11 cellular contexts compared by ENCODE assay signal in genomic region chr1:2135425-2135824, GRCh38. TPM values are rescaled to one million over a fixed set of nuclear protein-coding genes. Genes with fewer than 3 reads are reported as not detected.
DNase-seq lines count a peak whose midpoint lies in the region; ATAC-seq and TF ChIP-seq lines count a peak whose summit lies in the region.
"Had no signal": no experiment of that assay in that cellular context is flagged by ENCODE, and none has a peak within 500 bp of the region (broad histone marks: within the 10 kb centered on the region; RNA-seq: fewer than 3 reads in every experiment).

No MANE protein-coding gene starts in this region.

- TF ChIP-seq CTCF in BE2C (IDR thresholded peaks at IDR 0.05; ENCODE audit: low read depth, low read length) (no peak), RWPE2 (IDR thresholded peaks at IDR 0.05; ENCODE audit: poor library complexity, severe bottlenecking) (no peak)

- H3K4me3 ChIP-seq in BE2C (ENCODE audit: low read depth, low read length), result no peak overlapping the region
- no peak overlapping the region for H3K4me3 ChIP-seq in RWPE2 (ENCODE audit: severe bottlenecking)
- H3K4me3 ChIP-seq: skin epidermis had no signal

- no peaks in the 10 kb centered on the region for H3K9me3 Mint-ChIP-seq in T-helper 2 cell treated with Interferon-gamma antibody and Interleukin-4, amounts not matched to agents 5 μg/mL and 100 μg/mL, for 36 hours
- H3K9me3 Mint-ChIP-seq: central memory CD8-positive, alpha-beta T cell had no signal

- H3K27ac Mint-ChIP-seq in T-helper 2 cell treated with Interferon-gamma antibody and Interleukin-4, amounts not matched to agents 5 μg/mL and 100 μg/mL, for 36 hours, result no peak overlapping the region

- peak overlapping the region; percentile 78 for H3K27ac ChIP-seq in RWPE2 (ENCODE audit: poor library complexity, severe bottlenecking)

- H3K4me3 Mint-ChIP-seq in T-helper 2 cell treated with Interferon-gamma antibody and Interleukin-4, amounts not matched to agents 5 μg/mL and 100 μg/mL, for 36 hours, result no peak overlapping the region
- H3K4me3 Mint-ChIP-seq: central memory CD8-positive, alpha-beta T cell had no signal

- H3K36me3 Mint-ChIP-seq in T-helper 2 cell treated with Interferon-gamma antibody and Interleukin-4, amounts not matched to agents 5 μg/mL and 100 μg/mL, for 36 hours (ENCODE audit: low read depth), result no peaks in the 10 kb centered on the region

- no peaks in the 10 kb centered on the region for H3K9me3 ChIP-seq in BE2C
- no peaks in the 10 kb centered on the region for H3K9me3 ChIP-seq in RWPE2 (ENCODE audit: severe bottlenecking)

- no peaks in the 10 kb centered on the region for H3K36me3 ChIP-seq in BE2C
- H3K36me3 ChIP-seq in RWPE2 (ENCODE audit: low read depth), result no peaks in the 10 kb centered on the region

- peak; percentile 58 for ATAC-seq in RWPE2 (ENCODE audit: low read depth)
- ATAC-seq: Panc1 had no signal

- peaks cover 6% of the 10 kb centered on the region for H3K4me1 Mint-ChIP-seq in T-helper 2 cell treated with Interferon-gamma antibody and Interleukin-4, amounts not matched to agents 5 μg/mL and 100 μg/mL, for 36 hours (ENCODE audit: low read depth)

- H3K27me3 ChIP-seq in BE2C, result no peaks in the 10 kb centered on the region
- no peaks in the 10 kb centered on the region for H3K27me3 ChIP-seq in RWPE2 (ENCODE audit: insufficient read depth, poor library complexity, severe bottlenecking)

- DNase-seq in BE2C (peak; percentile 77), RWPE2 (ENCODE audit: low spot score) (peak; percentile 79), fibroblast of the conjunctiva (ENCODE audit: low read depth) (peak; percentile 47), non-pigmented ciliary epithelial cell (ENCODE audit: low read depth) (peak; percentile 50), NCI-H1092 (lab: John Stamatoyannopoulos, UW) (no peak), HuH-7.5 (ENCODE audit: low spot score) (no peak), NCI-H2029 treated with DMSO at 0.1 percent for 48 hours (lab: John Stamatoyannopoulos, UW) (no peak)
- no peak for DNase-seq in T-helper 2 cell treated with Interferon-gamma antibody and Interleukin-4, amounts not matched to agents 5 μg/mL and 100 μg/mL, for 36 hours (ENCODE audit: low spot score)

- H3K27me3 Mint-ChIP-seq in T-helper 2 cell treated with Interferon-gamma antibody and Interleukin-4, amounts not matched to agents 5 μg/mL and 100 μg/mL, for 36 hours (ENCODE audit: low read depth), result no peaks in the 10 kb centered on the region
- H3K27me3 Mint-ChIP-seq: central memory CD8-positive, alpha-beta T cell had no signal

- H3K4me1 ChIP-seq in BE2C (peaks cover 17% of the 10 kb centered on the region), RWPE2 (ENCODE audit: insufficient read depth, poor library complexity, severe bottlenecking) (peaks cover 23% of the 10 kb centered on the region)

RNA-seq across cellular contexts. Expression of gene FAAP20, which starts 59.1 kb away (rescaled TPM):
- 37.3 TPM for polyA plus RNA-seq in BE2C (2012; ENCODE audit: insufficient read depth, insufficient read length, low read depth)

Comparison
In these comparisons a context has a peak if more than half of its experiments do, and no peak if none do; other contexts are left out.
1. DNase-seq: peak in BE2C (single experiment), RWPE2 (single experiment), fibroblast of the conjunctiva (single experiment) and non-pigmented ciliary epithelial cell (single experiment); none in NCI-H1092 (single experiment), HuH-7.5 (single experiment), T-helper 2 cell treated with Interferon-gamma antibody and Interleukin-4, amounts not matched to agents 5 μg/mL and 100 μg/mL, for 36 hours (single experiment) and NCI-H2029 treated with DMSO at 0.1 percent for 48 hours (single experiment).